8 cellular contexts compared by ENCODE assay signal in the genomic region with DNA sequence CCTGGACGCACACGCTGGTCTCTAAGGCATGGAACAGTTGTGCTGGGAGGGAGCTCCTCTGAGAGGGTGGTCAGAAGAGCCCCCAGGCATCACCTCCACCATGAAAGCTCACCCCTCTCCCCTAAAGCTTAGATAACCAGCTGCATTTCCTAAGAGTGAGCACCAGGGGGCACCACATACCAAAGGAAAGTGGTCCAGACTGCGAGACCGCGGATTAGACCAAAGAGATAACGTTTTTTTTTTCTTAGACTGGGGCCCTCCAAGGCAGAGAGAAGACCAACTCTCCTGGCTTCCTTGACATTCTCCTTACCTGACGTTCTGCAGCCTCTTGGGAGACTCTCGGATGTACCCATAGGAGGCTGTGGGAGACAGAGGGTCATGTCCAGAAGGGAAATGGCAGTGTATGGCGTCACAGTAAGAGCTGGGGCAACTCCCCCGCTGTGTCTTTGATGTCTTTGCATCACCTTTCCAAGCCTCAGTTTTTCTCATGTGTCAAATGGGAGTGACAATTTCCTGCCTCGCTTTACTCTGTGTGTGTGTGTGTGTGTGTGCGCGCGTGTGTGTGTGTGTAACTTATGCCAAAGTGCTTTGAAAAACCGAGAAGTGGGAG. TPM values are rescaled to one million over a fixed set of nuclear protein-coding genes. Genes with fewer than 3 reads are reported as not detected.
DNase-seq lines count a peak whose midpoint lies in the region; ATAC-seq and TF ChIP-seq lines count a peak whose summit lies in the region.

No MANE protein-coding gene starts in this region.

- H3K27ac ChIP-seq in SJSA1 (no peak overlapping the region), upper lobe of right lung (no peak overlapping the region)

- no peaks in the 10 kb centered on the region for H3K9me3 ChIP-seq in SJSA1 (replicated peaks)
- H3K9me3 ChIP-seq in upper lobe of right lung, result no peaks in the 10 kb centered on the region

- DNase-seq in DMS153 (lab: John Stamatoyannopoulos, UW), result peak; percentile 15
- peak; percentile 60 for DNase-seq in Jurkat, Clone E6-1 (ENCODE audit: low read depth, low spot score)
- DNase-seq in SJSA1 (ENCODE audit: low read depth in 1 of 2, low spot score in 2 of 2), result peak; percentile 64 to 70
- peak; percentile 64 for DNase-seq in activated gamma-delta T cell treated with anti-CD3 and anti-CD28 coated beads, Interleukin-2, amount 50 U/mL, for 16 hours (ENCODE audit: low read depth)
- DNase-seq in germinal center (ENCODE audit: low spot score), result peak; percentile 73
- DNase-seq in posterior cingulate gyrus, result peak in 9 of 10 donors; percentile 36 to 94 (median 71)
- DNase-seq in upper lobe of right lung, result no peak

- intact Hi-C loops in posterior cingulate gyrus (cut with DNase I) (loop anchor here (1.0 kb wide), 2 partner anchors 192 to 436 kb away; no protein-coding TSS in a partner anchor), upper lobe of right lung (cut with DNase I) (no loop called here)

- H3K36me3 ChIP-seq in SJSA1 (no peaks in the 10 kb centered on the region), upper lobe of right lung (no peaks in the 10 kb centered on the region)

- peak; percentile 75 for ATAC-seq in upper lobe of right lung
- no peak for ATAC-seq in GM21529 (IDR thresholded peaks at IDR 0.05; ENCODE audit: unreplicated experiment)

- H3K4me1 ChIP-seq in SJSA1 (replicated peaks) (peaks cover 10% of the 10 kb centered on the region), upper lobe of right lung (peaks cover 8% of the 10 kb centered on the region)

- H3K27me3 ChIP-seq in SJSA1 (replicated peaks) (no peaks in the 10 kb centered on the region), upper lobe of right lung (no peaks in the 10 kb centered on the region)

- H3K4me3 ChIP-seq in Jurkat, Clone E6-1 (ENCODE audit: low read length), result no peak overlapping the region; the same call in 1 of the 2 replicates
- H3K4me3 ChIP-seq in SJSA1 (no peak overlapping the region), upper lobe of right lung (no peak overlapping the region)

- TF ChIP-seq CTCF in upper lobe of right lung (IDR thresholded peaks at IDR 0.05), result peak; percentile 87

RNA-seq across cellular contexts. Expression of gene IFNLR1, which starts 12.3 kb away (rescaled TPM):
- polyA plus RNA-seq in Jurkat, Clone E6-1 (2012; ENCODE audit: insufficient read depth, insufficient read length), result 1.4 TPM
- total RNA-seq in SJSA1 (2014; rRNA removed; shearing (Covaris generic)), result 0.06 TPM in 1 of 2 replicates, not detected in the other
- total RNA-seq in upper lobe of right lung, result 11.1 TPM

RNA-seq across cellular contexts. Expression of gene IL22RA1, which starts 56.5 kb away (rescaled TPM):
- not detected for polyA plus RNA-seq in Jurkat, Clone E6-1 (2012; ENCODE audit: insufficient read depth, insufficient read length)
- 1.1 TPM in 1 of 2 replicates, not detected in the other for total RNA-seq in SJSA1 (2014; rRNA removed; shearing (Covaris generic))
- 0.87 TPM for total RNA-seq in upper lobe of right lung

Comparison
In these comparisons a context has a peak if more than half of its experiments do, and no peak if none do; other contexts are left out.
1. RNA of gene IFNLR1, which starts 12.3 kb away (total RNA-seq): 11.1 TPM in upper lobe of right lung (single experiment); 0.06 TPM in SJSA1; every median in the first group is over 10 times any median in the second.